2 cellular contexts compared by ENCODE assay signal in the genomic region with DNA sequence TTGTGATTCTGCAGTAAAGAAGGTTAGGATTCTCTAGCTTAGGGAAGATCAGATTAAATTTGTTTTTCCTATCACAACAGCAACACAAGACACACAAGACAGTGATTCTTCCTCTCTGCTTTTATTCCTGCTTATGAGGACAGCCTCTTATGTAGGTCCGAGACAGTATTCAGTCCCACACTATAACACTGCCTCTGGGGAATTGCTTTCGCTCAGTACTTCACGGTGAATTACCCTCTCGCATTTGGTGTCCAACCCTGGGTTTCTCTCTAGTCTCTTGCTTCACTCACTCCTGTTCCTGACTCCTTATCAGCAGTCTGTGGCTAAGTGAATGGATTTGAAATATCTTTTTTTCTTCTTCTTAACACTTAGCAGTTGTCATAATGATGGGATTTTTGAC.
A peak's percentile ranks its signal among the peaks of the same experiment; 100 is the strongest.
TF ChIP-seq lines count a peak whose summit lies in the region.

No MANE protein-coding gene starts in this region.

TF ChIP-seq in HCT116, 20 proteins besides CTCF, POLR2A, EP300 and RAD21:
- TF ChIP-seq SRF (IDR thresholded peaks at IDR 0.05; ENCODE audit: low read depth) = no peak
- TF ChIP-seq ZNF274 (IDR thresholded peaks at IDR 0.05; ENCODE audit: low read depth, low read length) = no peak
- no peak for TF ChIP-seq YY1 (IDR thresholded peaks at IDR 0.05; ENCODE audit: extremely low read depth, insufficient replicate concordance, low read depth, low read length)
- TF ChIP-seq SP1 (IDR thresholded peaks at IDR 0.05; ENCODE audit: low read depth) = no peak
- TF ChIP-seq, protein P1, sequence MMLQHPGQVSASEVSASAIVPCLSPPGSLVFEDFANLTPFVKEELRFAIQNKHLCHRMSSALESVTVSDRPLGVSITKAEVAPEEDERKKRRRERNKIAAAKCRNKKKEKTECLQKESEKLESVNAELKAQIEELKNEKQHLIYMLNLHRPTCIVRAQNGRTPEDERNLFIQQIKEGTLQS (IDR thresholded peaks at IDR 0.05) = no peak
- no peak for TF ChIP-seq EZH2phosphoT487 (IDR thresholded peaks at IDR 0.05; ENCODE audit: borderline replicate concordance)
- TF ChIP-seq TCF7L2 (IDR thresholded peaks at IDR 0.05; ENCODE audit: borderline replicate concordance, extremely low read depth, insufficient read depth, insufficient read length) = no peak
- no peak for TF ChIP-seq FOSL1 (IDR thresholded peaks at IDR 0.05; ENCODE audit: low read depth)
- TF ChIP-seq ELF1 (IDR thresholded peaks at IDR 0.05; ENCODE audit: borderline replicate concordance, low read depth) = no peak
- TF ChIP-seq ZFX (IDR thresholded peaks at IDR 0.05) = no peak

TF ChIP-seq in GM12878, 131 proteins besides CTCF, POLR2A, EP300 and RAD21:
- peak; percentile 36 for TF ChIP-seq MEF2B (IDR thresholded peaks at IDR 0.05; ENCODE audit: partially characterized antibody, poor library complexity, severe bottlenecking)
- no peak for TF ChIP-seq FOXK2 (IDR thresholded peaks at IDR 0.05)
